12 cellular contexts compared by ENCODE assay signal in the genomic region with DNA sequence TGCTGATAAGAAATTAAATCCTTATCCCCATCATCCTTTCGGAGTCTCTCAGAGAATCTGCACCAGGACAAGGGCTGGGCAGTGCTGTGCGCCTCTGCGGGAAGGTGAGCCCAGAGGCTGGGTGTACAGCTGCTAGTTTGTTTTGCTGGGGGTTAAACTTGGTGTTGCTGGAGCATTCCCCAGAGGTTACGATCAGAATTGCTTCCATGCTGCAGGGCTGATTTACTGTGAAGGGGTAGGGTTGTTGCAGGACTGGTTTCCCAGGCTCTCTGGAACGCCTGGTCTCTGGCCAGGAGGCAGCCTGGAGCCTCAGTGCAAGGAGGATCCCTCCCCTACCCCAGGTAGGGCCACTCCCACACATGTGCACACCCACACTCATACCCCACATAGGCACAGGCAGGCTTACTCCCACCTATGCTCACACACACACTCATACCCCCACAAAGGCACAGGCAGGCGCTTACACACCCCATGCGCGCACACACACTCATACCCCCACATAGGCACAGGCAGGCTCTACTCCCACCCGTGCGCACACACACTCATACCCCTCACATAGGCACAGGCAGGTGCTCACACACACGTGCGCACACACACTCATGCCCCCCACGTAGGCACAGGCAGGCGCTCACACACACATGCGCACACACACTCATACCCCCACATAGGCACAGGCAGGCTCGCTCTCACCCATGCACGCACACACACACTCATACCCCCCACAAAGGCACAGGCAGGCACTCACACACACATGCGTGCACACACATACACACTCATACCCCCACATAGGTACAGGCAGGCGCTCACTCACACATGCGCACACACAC. TPM values are rescaled to one million over a fixed set of nuclear protein-coding genes. Genes with fewer than 3 reads are reported as not detected.
DNase-seq lines count a peak whose midpoint lies in the region; ATAC-seq, FAIRE-seq and TF ChIP-seq lines count a peak whose summit lies in the region.
"Had no signal": no experiment of that assay in that cellular context is flagged by ENCODE, and none has a peak within 500 bp of the region (broad histone marks: within the 10 kb centered on the region; RNA-seq: fewer than 3 reads in every experiment).

No MANE protein-coding gene starts in this region.

- H4K20me1 ChIP-seq in H9 (ENCODE audit: control insufficient read depth, insufficient read depth, insufficient read length) (no peaks in the 10 kb centered on the region), GM12878 (ENCODE audit: control insufficient read depth, insufficient read depth) (no peaks in the 10 kb centered on the region)

- no peaks in the 10 kb centered on the region for H3K27me3 Mint-ChIP-seq in H9 (ENCODE audit: low read depth)

- no peaks in the 10 kb centered on the region; a peak in 1 of 7 replicates for H3K36me3 Mint-ChIP-seq in H9 (ENCODE audit: insufficient read depth in 1 of 3, low read depth in 3 of 3)

- H3K27ac ChIP-seq in H9 (ENCODE audit: insufficient read length, low read depth, low read length) (no peak overlapping the region), GM12878 (ENCODE audit: control insufficient read depth, insufficient read depth) (0 out of 2 replicates have a peak overlapping the region, but pooled peaks have one; percentile 29), psoas muscle (no peak overlapping the region)
- H3K27ac ChIP-seq: HL-60 had no signal

- no TSS peak for BruUV-seq in GM12878 (replicated peaks; lab: Mats Ljungman, UMichigan)

- TF ChIP-seq EP300 in GM12878 (IDR thresholded peaks at IDR 0.05; ENCODE audit: borderline replicate concordance in 1 of 2, control insufficient read depth in 1 of 2, low read depth in 2 of 2, low read length in 2 of 2), result no peak

- no CpG with 5 or more reads among the region's 20 CpGs for WGBS in H9 (ENCODE audit: extremely low coverage, insufficient read length, low lambda C conversion rate)
- 97% methylated on average over 20 of the region's 20 CpGs for WGBS in GM12878 (ENCODE audit: insufficient coverage, insufficient replicate concordance, low lambda C conversion rate, missing lambda C conversion rate)
- 93 to 94% (median 93%) methylated on average over 20 of the region's 20 CpGs for WGBS in psoas muscle, 3 donors

- H3K18ac ChIP-seq in H9 (ENCODE audit: insufficient read length, low read depth, low read length), result no peak overlapping the region

- ATAC-seq in GM12878 (no peak), psoas muscle (no peak)

- H3K36me3 ChIP-seq in BE2C, result no peaks in the 10 kb centered on the region
- H3K36me3 ChIP-seq in GM12878 (ENCODE audit: control insufficient read depth in 2 of 2, insufficient read depth in 2 of 2, low read length in 1 of 2), result no peaks in the 10 kb centered on the region; a peak in 2 of 4 replicates
- no peaks in the 10 kb centered on the region for H3K36me3 ChIP-seq in psoas muscle (ENCODE audit: insufficient read depth in 1 of 2, low read depth in 1 of 2)

- H4K91ac ChIP-seq in H9 (ENCODE audit: insufficient read length, low read depth, low read length), result no peak overlapping the region

- no peak overlapping the region for H3K4me3 Mint-ChIP-seq in H9

- DNase-seq in BE2C, result peak; percentile 18
- no peak for DNase-seq in H9
- DNase-seq in GM12878 (ENCODE audit: low read depth, low spot score), result no peak
- peak; percentile 55 for DNase-seq in mucosa of gallbladder (ENCODE audit: low spot score)
- no peak for DNase-seq in psoas muscle
- DNase-seq in A172 (ENCODE audit: low spot score), result no peak
- DNase-seq in putamen (ENCODE audit: low spot score), result no peak
- no peak for DNase-seq in stimulated activated CD4-positive, alpha-beta T cell treated with anti-CD3 and anti-CD28 coated beads, Interleukin-2, amount 100 ng/mL, for 48 hours
- DNase-seq: cortex of kidney, NCI-H1092 treated with DMSO at 0.1 percent for 48 hours had no signal

- RAD21 ChIA-PET in GM12878 (lab: Charles Lee; ENCODE audit: unreplicated experiment), result no interaction called here

- H3K4me3 ChIP-seq in BE2C (ENCODE audit: low read depth, low read length), result no peak overlapping the region
- no peak overlapping the region for H3K4me3 ChIP-seq in GM12878
- no peak overlapping the region for H3K4me3 ChIP-seq in psoas muscle
- H3K4me3 ChIP-seq: skin epidermis had no signal

- TF ChIP-seq POLR2A in GM12878 (IDR thresholded peaks at IDR 0.05; ENCODE audit: low read depth, low read length), result no peak; the same call in 1 of the 2 replicates

- H3K9me3 ChIP-seq in BE2C (no peaks in the 10 kb centered on the region), H9 (ENCODE audit: control insufficient read depth, low read depth, low read length) (no peaks in the 10 kb centered on the region), GM12878 (replicated peaks; ENCODE audit: control insufficient read depth, insufficient read depth, low read length) (no peaks in the 10 kb centered on the region), psoas muscle (no peaks in the 10 kb centered on the region)

- no peak for TF ChIP-seq RAD21 in GM12878 (IDR thresholded peaks at IDR 0.05; ENCODE audit: insufficient read depth, low read depth, low read length)

- no peak overlapping the region for H3T11ph ChIP-seq in H9 (ENCODE audit: low read length)

- H3K56ac ChIP-seq in H9 (ENCODE audit: insufficient read length, low read depth, low read length), result no peak overlapping the region

- in situ Hi-C loops in GM12878 (cut with MboI), result no loop called here

- H3K27me3 ChIP-seq in BE2C (no peaks in the 10 kb centered on the region), H9 (ENCODE audit: insufficient read depth, low read length) (no peaks in the 10 kb centered on the region), GM12878 (replicated peaks in 1 of 2; ENCODE audit: control insufficient read depth in 2 of 2, insufficient read depth in 2 of 2, low read length in 1 of 2) (no peaks in the 10 kb centered on the region), psoas muscle (ENCODE audit: insufficient read depth in 3 of 3, low read length in 2 of 3) (no peaks in the 10 kb centered on the region)

- no peak overlapping the region for H2BK120ac ChIP-seq in H9 (ENCODE audit: low read depth, low read length, poor library complexity, severe bottlenecking)

- H3K9ac ChIP-seq in H9 (ENCODE audit: extremely low read depth, insufficient read length, low read length), result no peak overlapping the region
- no peak overlapping the region for H3K9ac ChIP-seq in GM12878 (ENCODE audit: control insufficient read depth, insufficient read depth, low read length)

- H3K79me1 ChIP-seq in H9 (ENCODE audit: insufficient read depth, low read depth, low read length, poor library complexity, severe bottlenecking), result no peaks in the 10 kb centered on the region

- H2AFZ ChIP-seq in H9 (ENCODE audit: low read length), result no peak overlapping the region
- H2AFZ ChIP-seq in GM12878 (ENCODE audit: control insufficient read depth, low read depth, low read length), result no peak overlapping the region

- H4K8ac ChIP-seq in H9 (replicated peaks; ENCODE audit: insufficient read length, low read depth, low read length), result no peak overlapping the region

- H3K4ac ChIP-seq in H9 (ENCODE audit: low read depth, low read length), result no peak overlapping the region

- no peak overlapping the region for H3K4me2 ChIP-seq in H9 (ENCODE audit: insufficient read depth, insufficient read length, low read length)
- H3K4me2 ChIP-seq in GM12878 (ENCODE audit: control insufficient read depth, insufficient read depth), result no peak overlapping the region

- CTCF ChIA-PET in GM12878 (lab: Yijun Ruan, JAX), result no interaction called here

- no peak overlapping the region for H3K14ac ChIP-seq in H9 (ENCODE audit: insufficient read depth, low read length)

- no peak for TF ChIP-seq CTCF in BE2C (IDR thresholded peaks at IDR 0.05; ENCODE audit: low read depth, low read length)
- TF ChIP-seq CTCF in H9 (conservative IDR thresholded peaks at IDR 0.05), result no peak
- TF ChIP-seq CTCF in GM12878 (IDR thresholded peaks at IDR 0.05 in 2 of 3, conservative IDR thresholded peaks at IDR 0.05 in 1 of 3; ENCODE audit: control insufficient read depth in 2 of 3, extremely low read depth in 1 of 3, insufficient read depth in 1 of 3, low read depth in 3 of 3, low read length in 3 of 3), result no peak
- no peak for TF ChIP-seq CTCF in psoas muscle (IDR thresholded peaks at IDR 0.05)

- no peak overlapping the region for H2BK5ac ChIP-seq in H9 (ENCODE audit: insufficient read length, low read length)

- no peaks in the 10 kb centered on the region for H3K4me1 ChIP-seq in BE2C
- 0 out of 2 replicates have a peak, but pooled peaks cover 2% of the 10 kb centered on the region for H3K4me1 ChIP-seq in H9 (ENCODE audit: insufficient read depth, low read length)
- peaks cover 65% of the 10 kb centered on the region for H3K4me1 ChIP-seq in GM12878 (ENCODE audit: control insufficient read depth, insufficient read depth, low read length)
- peaks cover 25% of the 10 kb centered on the region for H3K4me1 ChIP-seq in psoas muscle

- H3K4me1 Mint-ChIP-seq in H9, result peaks cover 5 to 18% of the 10 kb centered on the region in 2 experiments; a peak in 3 of 4 replicates

- H3K9me3 Mint-ChIP-seq in H9, result peaks cover 0 to 4% of the 10 kb centered on the region in 2 experiments; a peak in 3 of 5 replicates

- no peak overlapping the region for H2BK12ac ChIP-seq in H9 (ENCODE audit: insufficient read length, low read depth, low read length)

- peak overlapping the region; percentile 3 to 71 (median 23); a peak in 3 of 7 replicates for H3K27ac Mint-ChIP-seq in H9

- H2BK20ac ChIP-seq in H9 (ENCODE audit: low read depth, low read length, poor library complexity, severe bottlenecking), result no peak overlapping the region

- FAIRE-seq in GM12878 (lab: Jason Lieb, UNC), result no peak

- no peak overlapping the region for H4K5ac ChIP-seq in H9 (ENCODE audit: insufficient read length, low read depth, low read length)

- no peak overlapping the region for H2BK15ac ChIP-seq in H9 (ENCODE audit: low read depth, low read length)

- intact Hi-C loops in GM12878 (cut with micrococcal nuclease; ENCODE audit: unreplicated experiment) (no loop called here), psoas muscle (cut with DNase I) (no loop called here)

- POLR2A ChIA-PET in GM12878 (lab: Charles Lee), result interaction anchor here (1.5 kb wide), 1 partner anchor 9 kb away, joined by 3 read pairs; no protein-coding TSS in a partner anchor

- SMC1A ChIA-PET in GM12878 (lab: Charles Lee; ENCODE audit: uncharacterized antibody, unreplicated experiment), result interaction anchor here (0.7 kb wide), 1 partner anchor 9 kb away, joined by 5 read pairs; no protein-coding TSS in a partner anchor

- H3K79me2 ChIP-seq in H9 (ENCODE audit: insufficient read depth, low read length) (no peaks in the 10 kb centered on the region), GM12878 (ENCODE audit: control insufficient read depth, insufficient read depth, low read length) (peaks cover 35% of the 10 kb centered on the region)

- no peak overlapping the region for H3K23ac ChIP-seq in H9 (ENCODE audit: insufficient read length, low read depth, low read length)

- no peaks in the 10 kb centered on the region for H3K23me2 ChIP-seq in H9 (ENCODE audit: insufficient read length, low read depth, low read length, poor library complexity, severe bottlenecking)

- no peak overlapping the region for H2AK5ac ChIP-seq in H9 (ENCODE audit: insufficient read length, low read length)

RNA-seq across cellular contexts. Expression of gene CNNM4, which starts 11.3 kb away (rescaled TPM):
- polyA plus RNA-seq in BE2C (2012; ENCODE audit: insufficient read depth, insufficient read length, low read depth), result 4.6 TPM
- total RNA-seq in H9 (2021) (8.5 and 8.9 TPM in 2 replicates), GM12878 (2014; rRNA removed) (6.6 and 9.0 TPM in 2 replicates), GM12878 (2014; rRNA removed; fragmentation: Illumina TruSeq; extraction: Trizol) (6.4 and 7.2 TPM in 2 replicates), GM12878 (2021) (13.8 and 14.4 TPM in 2 replicates), mucosa of gallbladder (14.1 TPM), psoas muscle (10 to 100 TPM in 3 of 4 donors, 1 to 10 TPM in 1; 9.9 to 28.8 (median 14.3) TPM)
- 38.9 and 42.1 TPM in 2 replicates for total RNA-seq in GM12878 (2013; cell fraction: nucleolus; rRNA removed)
- polyA plus RNA-seq in GM12878 (2011; ENCODE audit: low read depth), result 7.6 TPM
- polyA plus RNA-seq in GM12878 (2011; rRNA removed) (5.3 and 10.1 TPM in 2 replicates), GM12878 (2014; fragmentation: Illumina TruSeq; extraction: Trizol) (12.6 and 13.7 TPM in 2 replicates), GM12878 (2014; fragmentation: Nextera tagmentation; extraction: Ambion mirVana) (1 to 10 TPM; 2.4 to 2.8 TPM), GM12878 (2014; rRNA removed) (10.1 and 10.4 TPM in 2 replicates), GM12878 (2016; fragmentation: Nextera tagmentation; extraction: Ambion mirVana) (1 to 10 TPM; 2.7 to 7.2 TPM), psoas muscle (10 to 100 TPM in 1 of 3 donors, 1 to 10 TPM in 2; 2.7 to 13.6 (median 4.1) TPM)
- polyA plus RNA-seq in GM12878 (2011; cell fraction: cytosol; rRNA removed), result 13.4 and 15.7 TPM in 2 replicates
- 14.4 and 17.6 TPM in 2 replicates for polyA plus RNA-seq in GM12878 (2011; cell fraction: nucleus; rRNA removed)
- polyA plus RNA-seq in GM12878 (2012), result 11.7 and 18.3 TPM in 2 replicates
- 16.5 and 23.7 TPM in 2 replicates for polyA minus RNA-seq in GM12878 (2011; rRNA and poly(A)+ RNA removed)
- 8.3 and 10.2 TPM in 2 replicates for polyA minus RNA-seq in GM12878 (2011; cell fraction: cytosol; rRNA and poly(A)+ RNA removed)
- polyA minus RNA-seq in GM12878 (2011; cell fraction: nucleus; rRNA and poly(A)+ RNA removed), result 10.4 and 13.0 TPM in 2 replicates
- total RNA-seq in A172 (2014; rRNA removed; shearing (Covaris generic)), result 4.4 and 5.2 TPM in 2 replicates

RNA-seq across cellular contexts. Expression of gene LMAN2L, which starts 32.1 kb away (rescaled TPM):
- polyA plus RNA-seq in BE2C (2012; ENCODE audit: insufficient read depth, insufficient read length, low read depth), result 6.1 TPM
- total RNA-seq in H9 (2021) (17.6 and 18.8 TPM in 2 replicates), GM12878 (2014; rRNA removed) (8.7 and 9.3 TPM in 2 replicates), GM12878 (2014; rRNA removed; fragmentation: Illumina TruSeq; extraction: Trizol) (6.1 and 6.7 TPM in 2 replicates), GM12878 (2021) (5.7 and 5.8 TPM in 2 replicates), mucosa of gallbladder (28.0 TPM), psoas muscle (10 to 100 TPM; 10.0 to 20.7 (median 12.9) TPM)
- 16.0 and 16.7 TPM in 2 replicates for total RNA-seq in GM12878 (2013; cell fraction: nucleolus; rRNA removed)
- polyA plus RNA-seq in GM12878 (2011; ENCODE audit: low read depth), result 5.9 TPM
- polyA plus RNA-seq in GM12878 (2011; rRNA removed) (12.8 and 13.1 TPM in 2 replicates), GM12878 (2014; fragmentation: Illumina TruSeq; extraction: Trizol) (7.9 and 9.1 TPM in 2 replicates), GM12878 (2014; fragmentation: Nextera tagmentation; extraction: Ambion mirVana) (10 to 100 TPM; 12.1 to 15.1 TPM), GM12878 (2014; rRNA removed) (8.8 and 8.9 TPM in 2 replicates), GM12878 (2016; fragmentation: Nextera tagmentation; extraction: Ambion mirVana) (10 to 100 TPM; 14.0 to 16.3 TPM), psoas muscle (10 to 100 TPM in 2 of 3 donors, 1 to 10 TPM in 1; 8.6 to 24.1 (median 12.7) TPM)
- 10.7 and 11.3 TPM in 2 replicates for polyA plus RNA-seq in GM12878 (2011; cell fraction: cytosol; rRNA removed)
- 7.2 and 10.9 TPM in 2 replicates for polyA plus RNA-seq in GM12878 (2011; cell fraction: nucleus; rRNA removed)
- 7.0 and 8.4 TPM in 2 replicates for polyA plus RNA-seq in GM12878 (2012)
- 8.3 and 13.1 TPM in 2 replicates for polyA minus RNA-seq in GM12878 (2011; rRNA and poly(A)+ RNA removed)
- 2.0 and 2.9 TPM in 2 replicates for polyA minus RNA-seq in GM12878 (2011; cell fraction: cytosol; rRNA and poly(A)+ RNA removed)
- 3.3 and 6.4 TPM in 2 replicates for polyA minus RNA-seq in GM12878 (2011; cell fraction: nucleus; rRNA and poly(A)+ RNA removed)
- 49.3 and 57.1 TPM in 2 replicates for total RNA-seq in A172 (2014; rRNA removed; shearing (Covaris generic))

RNA-seq across cellular contexts. Expression of gene CNNM3, which starts 44.1 kb away (rescaled TPM):
- polyA plus RNA-seq in BE2C (2012; ENCODE audit: insufficient read depth, insufficient read length, low read depth), result 17.9 TPM
- total RNA-seq in H9 (2021) (22.8 and 25.0 TPM in 2 replicates), GM12878 (2014; rRNA removed) (4.0 and 4.7 TPM in 2 replicates), GM12878 (2014; rRNA removed; fragmentation: Illumina TruSeq; extraction: Trizol) (2.8 and 3.2 TPM in 2 replicates), GM12878 (2021) (14.3 and 14.9 TPM in 2 replicates), mucosa of gallbladder (65.2 TPM), psoas muscle (10 to 100 TPM in 3 of 4 donors, 1 to 10 TPM in 1; 7.2 to 12.6 (median 10.9) TPM)
- total RNA-seq in GM12878 (2013; cell fraction: nucleolus; rRNA removed), result 20.3 and 22.8 TPM in 2 replicates
- polyA plus RNA-seq in GM12878 (2011; ENCODE audit: low read depth), result 3.6 TPM
- polyA plus RNA-seq in GM12878 (2011; rRNA removed) (3.2 and 9.6 TPM in 2 replicates), GM12878 (2014; fragmentation: Illumina TruSeq; extraction: Trizol) (1.8 and 7.9 TPM in 2 replicates), GM12878 (2014; fragmentation: Nextera tagmentation; extraction: Ambion mirVana) (1 to 10 TPM in 1 of 2 experiments, under 1 TPM in 1; 0.72 to 1.9 TPM), GM12878 (2014; rRNA removed) (7.6 and 9.5 TPM in 2 replicates), GM12878 (2016; fragmentation: Nextera tagmentation; extraction: Ambion mirVana) (1 to 10 TPM; 2.6 to 3.0 TPM), psoas muscle (1 to 10 TPM; 4.2 to 7.7 (median 6.4) TPM)
- polyA plus RNA-seq in GM12878 (2011; cell fraction: cytosol; rRNA removed), result 12.6 and 16.8 TPM in 2 replicates
- polyA plus RNA-seq in GM12878 (2011; cell fraction: nucleus; rRNA removed), result 28.6 and 33.7 TPM in 2 replicates
- polyA plus RNA-seq in GM12878 (2012), result 7.6 and 8.5 TPM in 2 replicates
- polyA minus RNA-seq in GM12878 (2011; rRNA and poly(A)+ RNA removed), result 15.1 and 29.7 TPM in 2 replicates
- 14.7 and 16.7 TPM in 2 replicates for polyA minus RNA-seq in GM12878 (2011; cell fraction: cytosol; rRNA and poly(A)+ RNA removed)
- polyA minus RNA-seq in GM12878 (2011; cell fraction: nucleus; rRNA and poly(A)+ RNA removed), result 10.8 and 21.8 TPM in 2 replicates
- total RNA-seq in A172 (2014; rRNA removed; shearing (Covaris generic)), result 5.5 and 7.1 TPM in 2 replicates

Comparison
In these comparisons a context has a peak if more than half of its experiments do, and no peak if none do; other contexts are left out.
1. DNase-seq: peak in BE2C (single experiment) and mucosa of gallbladder (single experiment); none in H9 (single experiment), GM12878 (single experiment), psoas muscle (0 of 2), A172 (single experiment), putamen (single experiment) and stimulated activated CD4-positive, alpha-beta T cell treated with anti-CD3 and anti-CD28 coated beads, Interleukin-2, amount 100 ng/mL, for 48 hours (0 of 2).